Comparison of ENCODE assay signal across 1 cellular context in the genomic region with DNA sequence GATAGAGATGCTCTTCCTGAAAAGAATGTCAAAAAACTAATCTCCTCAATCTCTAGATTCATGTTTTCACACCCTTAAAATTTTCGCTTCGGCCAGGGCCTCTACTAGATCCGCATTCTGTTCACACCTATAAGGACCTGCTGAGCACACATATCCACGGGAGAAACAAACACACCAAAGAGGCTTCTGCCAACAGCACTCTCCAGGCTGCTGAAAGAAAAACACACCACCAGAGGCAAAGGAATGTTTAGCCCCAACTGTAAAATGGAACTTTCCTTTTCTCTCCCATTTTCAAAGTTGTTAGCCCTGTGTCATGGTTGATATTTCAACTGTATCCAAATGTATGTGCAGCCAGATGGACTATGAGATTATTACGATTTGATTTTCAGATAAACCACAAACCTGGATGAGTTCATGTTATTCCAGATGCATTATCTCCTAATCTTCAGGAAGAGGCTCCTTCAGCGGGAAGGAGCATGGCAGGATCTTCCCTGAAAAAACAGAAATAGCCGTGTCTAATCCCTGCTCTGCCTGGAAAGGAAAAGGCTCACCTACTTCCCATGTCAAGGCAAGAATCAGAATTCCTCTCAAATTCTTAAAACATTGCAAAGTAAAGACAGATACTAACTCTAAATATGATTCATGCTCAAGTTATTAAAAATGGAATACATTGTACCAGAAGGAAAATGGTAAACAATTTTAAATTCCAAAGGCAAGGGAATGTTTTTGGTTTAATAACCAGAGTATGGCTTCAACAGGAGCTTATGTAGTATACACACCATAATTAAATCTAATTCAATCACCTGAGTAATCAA.
TF ChIP-seq lines count a peak whose summit lies in the region.

No MANE protein-coding gene starts in this region.

TF ChIP-seq in IMR-90, 13 proteins besides CTCF, POLR2A, EP300 and RAD21:
- TF ChIP-seq MAFK (IDR thresholded peaks at IDR 0.05; ENCODE audit: low read depth, low read length) (no peak), BHLHE40 (IDR thresholded peaks at IDR 0.05; ENCODE audit: low read depth, low read length) (no peak), RFX5 (IDR thresholded peaks at IDR 0.05; ENCODE audit: low read depth, low read length) (no peak), MAZ (IDR thresholded peaks at IDR 0.05; ENCODE audit: borderline replicate concordance, low read depth, low read length) (no peak), SMC3 (IDR thresholded peaks at IDR 0.05; ENCODE audit: low read depth, low read length) (no peak), NFE2L2 (IDR thresholded peaks at IDR 0.05; ENCODE audit: low read depth, low read length) (no peak), CEBPB (IDR thresholded peaks at IDR 0.05; ENCODE audit: low read depth, low read length) (no peak), FOS (IDR thresholded peaks at IDR 0.05; ENCODE audit: low read depth, low read length) (no peak), CHD1 (IDR thresholded peaks at IDR 0.05; ENCODE audit: low read depth, low read length) (no peak), RCOR1 (IDR thresholded peaks at IDR 0.05; ENCODE audit: insufficient replicate concordance, low read length) (no peak), MXI1 (IDR thresholded peaks at IDR 0.05; ENCODE audit: borderline replicate concordance, low read depth, low read length) (no peak)
- TF ChIP-seq, protein P1, sequence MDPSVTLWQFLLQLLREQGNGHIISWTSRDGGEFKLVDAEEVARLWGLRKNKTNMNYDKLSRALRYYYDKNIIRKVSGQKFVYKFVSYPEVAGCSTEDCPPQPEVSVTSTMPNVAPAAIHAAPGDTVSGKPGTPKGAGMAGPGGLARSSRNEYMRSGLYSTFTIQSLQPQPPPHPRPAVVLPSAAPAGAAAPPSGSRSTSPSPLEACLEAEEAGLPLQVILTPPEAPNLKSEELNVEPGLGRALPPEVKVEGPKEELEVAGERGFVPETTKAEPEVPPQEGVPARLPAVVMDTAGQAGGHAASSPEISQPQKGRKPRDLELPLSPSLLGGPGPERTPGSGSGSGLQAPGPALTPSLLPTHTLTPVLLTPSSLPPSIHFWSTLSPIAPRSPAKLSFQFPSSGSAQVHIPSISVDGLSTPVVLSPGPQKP (IDR thresholded peaks at IDR 0.05; ENCODE audit: borderline replicate concordance, low read depth, low read length), result no peak
- TF ChIP-seq, protein P2, sequence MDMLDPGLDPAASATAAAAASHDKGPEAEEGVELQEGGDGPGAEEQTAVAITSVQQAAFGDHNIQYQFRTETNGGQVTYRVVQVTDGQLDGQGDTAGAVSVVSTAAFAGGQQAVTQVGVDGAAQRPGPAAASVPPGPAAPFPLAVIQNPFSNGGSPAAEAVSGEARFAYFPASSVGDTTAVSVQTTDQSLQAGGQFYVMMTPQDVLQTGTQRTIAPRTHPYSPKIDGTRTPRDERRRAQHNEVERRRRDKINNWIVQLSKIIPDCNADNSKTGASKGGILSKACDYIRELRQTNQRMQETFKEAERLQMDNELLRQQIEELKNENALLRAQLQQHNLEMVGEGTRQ (IDR thresholded peaks at IDR 0.05; ENCODE audit: low read depth, low read length), result no peak
